In genomic region chr6:82237013-82237412, GRCh38 we compare ENCODE assay signal across 19 cellular contexts. TPM values are rescaled to one million over a fixed set of nuclear protein-coding genes. Genes with fewer than 3 reads are reported as not detected.
A peak's percentile ranks its signal among the peaks of the same experiment; 100 is the strongest.
DNase-seq lines count a peak whose midpoint lies in the region; ATAC-seq and TF ChIP-seq lines count a peak whose summit lies in the region.
"Had no signal": no experiment of that assay in that cellular context is flagged by ENCODE, and none has a peak within 500 bp of the region (broad histone marks: within the 10 kb centered on the region; RNA-seq: fewer than 3 reads in every experiment).

No MANE protein-coding gene starts in this region.

- CTCF ChIA-PET in Calu3 (lab: Charles Lee) = interaction anchor here (0.6 to 1.5 kb wide), 2 partner anchors 11 to 502 kb away, joined by 3 read pairs; no protein-coding TSS in a partner anchor
- CTCF ChIA-PET in HEK293 (lab: Yijun Ruan, JAX) = interaction anchor here (0.6 to 1.3 kb wide), 3 partner anchors 457 to 830 kb away, joined by 3 to 4 read pairs (median 4); partner anchors contain the start of gene DOP1A
- CTCF ChIA-PET in GM10248 (lab: Yijun Ruan, JAX) = interaction anchor here (0.7 to 1.0 kb wide), 2 partner anchors 31 to 35 kb away, joined by 3 read pairs; no protein-coding TSS in a partner anchor

- POLR2A ChIA-PET in HEK293 (lab: Yijun Ruan, JAX) (interaction anchor here (1.3 kb wide), 1 partner anchor 10 kb away, joined by 5 read pairs; the partner anchor contains the start of gene IBTK), GM10248 (lab: Yijun Ruan, JAX) (interaction anchor here (0.6 kb wide), 1 partner anchor 16 kb away, joined by 4 read pairs; no protein-coding TSS in a partner anchor)

- TF ChIP-seq CTCF in Calu3 (IDR thresholded peaks at IDR 0.05; ENCODE audit: unreplicated experiment) = no peak
- no peak for TF ChIP-seq CTCF in HEK293 (tag by site-specific recombination; IDR thresholded peaks at IDR 0.05)
- no peak for TF ChIP-seq CTCF in fibroblast of lung (conservative IDR thresholded peaks at IDR 0.05 in 1 of 2, IDR thresholded peaks at IDR 0.05 in 1 of 2; ENCODE audit: low read depth in 1 of 2, low read length in 2 of 2)
- no peak for TF ChIP-seq CTCF in GM10248 (IDR thresholded peaks at IDR 0.05; ENCODE audit: control extremely low read depth, extremely low read depth, low read depth, missing control alignments)

- no peak overlapping the region for H2AFZ ChIP-seq in fibroblast of lung (ENCODE audit: low read length)

- H3K9me3 Mint-ChIP-seq in Calu3 (ENCODE audit: low read depth, unreplicated experiment) = no peaks in the 10 kb centered on the region
- H3K9me3 Mint-ChIP-seq: neural crest cell had no signal

- H3K4me3 Mint-ChIP-seq in Calu3 (ENCODE audit: low read depth, unreplicated experiment) = no peak overlapping the region
- H3K4me3 Mint-ChIP-seq: neural crest cell, T-helper 17 cell had no signal

- H4K20me1 ChIP-seq in fibroblast of lung (ENCODE audit: control insufficient read depth, extremely low read depth, insufficient read depth, low read length) = peaks cover 3% of the 10 kb centered on the region

- H3K79me2 ChIP-seq in fibroblast of lung (ENCODE audit: control insufficient read depth, insufficient read depth, low read length) = peaks cover 50% of the 10 kb centered on the region

- peaks cover 36% of the 10 kb centered on the region for H3K36me3 Mint-ChIP-seq in Calu3 (ENCODE audit: insufficient read depth, unreplicated experiment)

- peaks cover 8% of the 10 kb centered on the region for H3K4me1 Mint-ChIP-seq in Calu3 (ENCODE audit: low read depth, unreplicated experiment)

- H3K27me3 ChIP-seq in fibroblast of lung (ENCODE audit: control insufficient read depth, insufficient read depth, low read length) = no peaks in the 10 kb centered on the region
- H3K27me3 ChIP-seq: BLaER1 treated with 17β-estradiol and CSF1 and Interleukin-3, amounts not matched to agents 10 nM and 100 nM; heart right ventricle; transverse colon had no signal

- BruUV-seq in Calu3 (replicated peaks; lab: Mats Ljungman, UMichigan) = no TSS peak

- intact Hi-C loops in Calu3 (cut with micrococcal nuclease; ENCODE audit: unreplicated experiment) = no loop called here

- no peak overlapping the region for H3K4me2 ChIP-seq in fibroblast of lung (ENCODE audit: extremely low read depth, insufficient read depth, low read length)
- H3K4me2 ChIP-seq: BLaER1 treated with 17β-estradiol and CSF1 and Interleukin-3, amounts not matched to agents 10 nM and 100 nM had no signal

- no peak for ATAC-seq in GM18867 (IDR thresholded peaks at IDR 0.05; ENCODE audit: unreplicated experiment)
- ATAC-seq: heart right ventricle, T-helper 17 cell had no signal

- peak overlapping the region; percentile 25 for H3K27ac Mint-ChIP-seq in Calu3 (ENCODE audit: unreplicated experiment)
- H3K27ac Mint-ChIP-seq: T-helper 17 cell had no signal

- no peak overlapping the region for H3K9ac ChIP-seq in fibroblast of lung (ENCODE audit: insufficient read depth, low read length)
- H3K9ac ChIP-seq: BLaER1 treated with 17β-estradiol and CSF1 and Interleukin-3, amounts not matched to agents 10 nM and 100 nM had no signal

- H3K4me1 ChIP-seq in HEK293 (ENCODE audit: control insufficient read depth, insufficient read depth, low read length) (peaks cover 4% of the 10 kb centered on the region; the same call in 1 of the 2 replicates), fibroblast of lung (ENCODE audit: control insufficient read depth, extremely low read depth, insufficient read depth, low read length) (peaks cover 2% of the 10 kb centered on the region)

- H3K27me3 Mint-ChIP-seq in Calu3 (ENCODE audit: unreplicated experiment) = no peaks in the 10 kb centered on the region
- H3K27me3 Mint-ChIP-seq: T-helper 17 cell had no signal

- H3K27ac ChIP-seq in HEK293 (ENCODE audit: extremely low read depth, low read depth, low read length) (no peak overlapping the region), fibroblast of lung (ENCODE audit: insufficient read depth, low read length) (no peak overlapping the region)
- H3K27ac ChIP-seq: BLaER1 treated with 17β-estradiol and CSF1 and Interleukin-3, amounts not matched to agents 10 nM and 100 nM; heart right ventricle; transverse colon had no signal

- DNase-seq in Calu3 = no peak
- peak; percentile 10 for DNase-seq in RPMI8226
- DNase-seq in fibroblast of lung (ENCODE audit: low read depth in 2 of 2) = peak; percentile 16 to 17
- DNase-seq in NCI-H226 = no peak
- no peak for DNase-seq in GM10248 (ENCODE audit: extremely low spot score)
- DNase-seq: activated CD8-positive, alpha-beta memory T cell treated with anti-CD3 and anti-CD28 coated beads, Interleukin-2, amount 50 U/mL, for 48 hours; activated naive CD4-positive, alpha-beta T cell treated with Interleukin-2 at 50 U/mL for 16 hours; heart right ventricle; islet precursor cell; Karpas-422; mesendoderm; NCI-H2029; stimulated activated naive CD4-positive, alpha-beta T cell; T-helper 17 cell; transverse colon had no signal

- H3K36me3 ChIP-seq in HEK293 (ENCODE audit: control insufficient read depth in 2 of 2, insufficient read depth in 1 of 2, low read length in 2 of 2) = peaks cover 38 to 44% of the 10 kb centered on the region in 2 experiments
- no peaks in the 10 kb centered on the region for H3K36me3 ChIP-seq in fibroblast of lung (ENCODE audit: control insufficient read depth, insufficient read depth, low read length)

- H3K9me3 ChIP-seq in HEK293 (ENCODE audit: control insufficient read depth, insufficient read depth, low read depth, low read length) (no peaks in the 10 kb centered on the region), fibroblast of lung (ENCODE audit: control insufficient read depth, insufficient read depth, low read depth, low read length) (no peaks in the 10 kb centered on the region)
- H3K9me3 ChIP-seq: transverse colon had no signal

- no peak overlapping the region for H3K4me3 ChIP-seq in HEK293 (ENCODE audit: low read depth, low read length)
- H3K4me3 ChIP-seq in fibroblast of lung (replicated peaks in 1 of 4; ENCODE audit: control extremely low read depth in 1 of 4, insufficient read depth in 1 of 4, low read depth in 3 of 4, low read length in 4 of 4) = no peak overlapping the region
- H3K4me3 ChIP-seq: BLaER1 treated with 17β-estradiol and CSF1 and Interleukin-3, amounts not matched to agents 10 nM and 100 nM; heart right ventricle; transverse colon had no signal

TF ChIP-seq in HEK293, 187 proteins besides CTCF, POLR2A, EP300 and RAD21 (continues in another document):
- TF ChIP-seq PRDM1 (tag by site-specific recombination; IDR thresholded peaks at IDR 0.05) (peak; percentile 80), BCL6B (tag by site-specific recombination; IDR thresholded peaks at IDR 0.05) (no peak), SCRT1 (tag by site-specific recombination; IDR thresholded peaks at IDR 0.05; ENCODE audit: borderline replicate concordance) (no peak), ZNF292 (tag by site-specific recombination; IDR thresholded peaks at IDR 0.05; ENCODE audit: borderline replicate concordance, low read depth) (no peak), ATF2 (tag by site-specific recombination; IDR thresholded peaks at IDR 0.05; ENCODE audit: low read depth) (no peak), PRDM6 (tag by site-specific recombination; IDR thresholded peaks at IDR 0.05) (peak; percentile 17; the same call in 1 of the 2 replicates), BCL11B (tag by site-specific recombination; IDR thresholded peaks at IDR 0.05; ENCODE audit: low read depth) (no peak), ZBTB17 (tag by site-specific recombination; IDR thresholded peaks at IDR 0.05) (no peak), ZNF664 (tag by site-specific recombination; IDR thresholded peaks at IDR 0.05) (no peak)

RNA-seq across cellular contexts. Expression of gene IBTK, which starts 10.5 kb away (rescaled TPM):
- total RNA-seq in Calu3 (2022) (48.3 and 54.9 TPM in 2 replicates), fibroblast of lung (51.6 and 66.9 TPM in 2 replicates)
- 27.6 and 36.0 TPM in 2 replicates for polyA plus RNA-seq in fibroblast of lung
- polyA plus RNA-seq in fibroblast of lung (2012) = 20.6 and 26.2 TPM in 2 replicates
- 8.8 and 10.7 TPM in 2 replicates for polyA minus RNA-seq in fibroblast of lung (ENCODE audit: low replicate concordance)

Comparison
In these comparisons a context has a peak if more than half of its experiments do, and no peak if none do; other contexts are left out.
1. DNase-seq: peak in RPMI8226 (single experiment) and fibroblast of lung (2 of 2); none in Calu3 (single experiment), NCI-H226 (single experiment) and GM10248 (single experiment).